ENCODE assay signal across 1 cellular context in the genomic region with DNA sequence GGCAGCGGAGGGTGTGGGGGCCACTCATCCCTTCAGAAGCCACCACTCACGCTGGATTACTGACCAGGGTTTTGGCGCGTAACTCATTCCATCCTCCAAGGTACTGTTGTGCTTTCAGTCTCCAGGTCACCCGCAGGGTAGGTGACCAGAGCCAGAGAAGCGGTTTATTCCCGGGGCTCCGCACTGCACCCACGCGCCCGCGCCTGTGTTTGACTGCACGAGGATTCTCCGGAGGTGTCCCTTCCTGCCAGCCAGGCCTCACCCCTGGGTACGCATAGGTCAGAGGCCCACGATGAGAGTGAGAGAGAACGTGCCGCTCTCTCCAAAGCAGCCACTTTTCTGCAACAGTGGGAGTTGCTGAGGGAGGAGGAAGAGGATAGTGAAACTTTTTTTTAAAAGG.
TF ChIP-seq lines count a peak whose summit lies in the region.

No MANE protein-coding gene starts in this region.

TF ChIP-seq in WTC11, 78 proteins besides CTCF, POLR2A, EP300 and RAD21 (continued from another document):
- TF ChIP-seq, protein P1, sequence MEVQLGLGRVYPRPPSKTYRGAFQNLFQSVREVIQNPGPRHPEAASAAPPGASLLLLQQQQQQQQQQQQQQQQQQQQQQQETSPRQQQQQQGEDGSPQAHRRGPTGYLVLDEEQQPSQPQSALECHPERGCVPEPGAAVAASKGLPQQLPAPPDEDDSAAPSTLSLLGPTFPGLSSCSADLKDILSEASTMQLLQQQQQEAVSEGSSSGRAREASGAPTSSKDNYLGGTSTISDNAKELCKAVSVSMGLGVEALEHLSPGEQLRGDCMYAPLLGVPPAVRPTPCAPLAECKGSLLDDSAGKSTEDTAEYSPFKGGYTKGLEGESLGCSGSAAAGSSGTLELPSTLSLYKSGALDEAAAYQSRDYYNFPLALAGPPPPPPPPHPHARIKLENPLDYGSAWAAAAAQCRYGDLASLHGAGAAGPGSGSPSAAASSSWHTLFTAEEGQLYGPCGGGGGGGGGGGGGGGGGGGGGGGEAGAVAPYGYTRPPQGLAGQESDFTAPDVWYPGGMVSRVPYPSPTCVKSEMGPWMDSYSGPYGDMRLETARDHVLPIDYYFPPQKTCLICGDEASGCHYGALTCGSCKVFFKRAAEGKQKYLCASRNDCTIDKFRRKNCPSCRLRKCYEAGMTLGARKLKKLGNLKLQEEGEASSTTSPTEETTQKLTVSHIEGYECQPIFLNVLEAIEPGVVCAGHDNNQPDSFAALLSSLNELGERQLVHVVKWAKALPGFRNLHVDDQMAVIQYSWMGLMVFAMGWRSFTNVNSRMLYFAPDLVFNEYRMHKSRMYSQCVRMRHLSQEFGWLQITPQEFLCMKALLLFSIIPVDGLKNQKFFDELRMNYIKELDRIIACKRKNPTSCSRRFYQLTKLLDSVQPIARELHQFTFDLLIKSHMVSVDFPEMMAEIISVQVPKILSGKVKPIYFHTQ (CRISPR knock-in tag; IDR thresholded peaks at IDR 0.05) = no peak
- TF ChIP-seq FOXP1 (CRISPR knock-in tag; IDR thresholded peaks at IDR 0.05; ENCODE audit: borderline replicate concordance) (no peak), NFYB (CRISPR knock-in tag; conservative IDR thresholded peaks at IDR 0.05; ENCODE audit: low read depth) (no peak), ESRRA (CRISPR knock-in tag; IDR thresholded peaks at IDR 0.05; ENCODE audit: borderline replicate concordance) (no peak), NFATC4 (CRISPR knock-in tag; IDR thresholded peaks at IDR 0.05) (no peak), CBFB (CRISPR knock-in tag; IDR thresholded peaks at IDR 0.05; ENCODE audit: low read depth) (no peak), CREM (CRISPR knock-in tag; IDR thresholded peaks at IDR 0.05) (no peak), JAZF1 (CRISPR knock-in tag; IDR thresholded peaks at IDR 0.05) (no peak)
- TF ChIP-seq, protein P2, sequence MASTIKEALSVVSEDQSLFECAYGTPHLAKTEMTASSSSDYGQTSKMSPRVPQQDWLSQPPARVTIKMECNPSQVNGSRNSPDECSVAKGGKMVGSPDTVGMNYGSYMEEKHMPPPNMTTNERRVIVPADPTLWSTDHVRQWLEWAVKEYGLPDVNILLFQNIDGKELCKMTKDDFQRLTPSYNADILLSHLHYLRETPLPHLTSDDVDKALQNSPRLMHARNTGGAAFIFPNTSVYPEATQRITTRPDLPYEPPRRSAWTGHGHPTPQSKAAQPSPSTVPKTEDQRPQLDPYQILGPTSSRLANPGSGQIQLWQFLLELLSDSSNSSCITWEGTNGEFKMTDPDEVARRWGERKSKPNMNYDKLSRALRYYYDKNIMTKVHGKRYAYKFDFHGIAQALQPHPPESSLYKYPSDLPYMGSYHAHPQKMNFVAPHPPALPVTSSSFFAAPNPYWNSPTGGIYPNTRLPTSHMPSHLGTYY (CRISPR knock-in tag; IDR thresholded peaks at IDR 0.05) = no peak
- TF ChIP-seq, protein P3, sequence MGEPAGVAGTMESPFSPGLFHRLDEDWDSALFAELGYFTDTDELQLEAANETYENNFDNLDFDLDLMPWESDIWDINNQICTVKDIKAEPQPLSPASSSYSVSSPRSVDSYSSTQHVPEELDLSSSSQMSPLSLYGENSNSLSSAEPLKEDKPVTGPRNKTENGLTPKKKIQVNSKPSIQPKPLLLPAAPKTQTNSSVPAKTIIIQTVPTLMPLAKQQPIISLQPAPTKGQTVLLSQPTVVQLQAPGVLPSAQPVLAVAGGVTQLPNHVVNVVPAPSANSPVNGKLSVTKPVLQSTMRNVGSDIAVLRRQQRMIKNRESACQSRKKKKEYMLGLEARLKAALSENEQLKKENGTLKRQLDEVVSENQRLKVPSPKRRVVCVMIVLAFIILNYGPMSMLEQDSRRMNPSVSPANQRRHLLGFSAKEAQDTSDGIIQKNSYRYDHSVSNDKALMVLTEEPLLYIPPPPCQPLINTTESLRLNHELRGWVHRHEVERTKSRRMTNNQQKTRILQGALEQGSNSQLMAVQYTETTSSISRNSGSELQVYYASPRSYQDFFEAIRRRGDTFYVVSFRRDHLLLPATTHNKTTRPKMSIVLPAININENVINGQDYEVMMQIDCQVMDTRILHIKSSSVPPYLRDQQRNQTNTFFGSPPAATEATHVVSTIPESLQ (CRISPR knock-in tag; IDR thresholded peaks at IDR 0.05) = no peak
- TF ChIP-seq, protein P4, sequence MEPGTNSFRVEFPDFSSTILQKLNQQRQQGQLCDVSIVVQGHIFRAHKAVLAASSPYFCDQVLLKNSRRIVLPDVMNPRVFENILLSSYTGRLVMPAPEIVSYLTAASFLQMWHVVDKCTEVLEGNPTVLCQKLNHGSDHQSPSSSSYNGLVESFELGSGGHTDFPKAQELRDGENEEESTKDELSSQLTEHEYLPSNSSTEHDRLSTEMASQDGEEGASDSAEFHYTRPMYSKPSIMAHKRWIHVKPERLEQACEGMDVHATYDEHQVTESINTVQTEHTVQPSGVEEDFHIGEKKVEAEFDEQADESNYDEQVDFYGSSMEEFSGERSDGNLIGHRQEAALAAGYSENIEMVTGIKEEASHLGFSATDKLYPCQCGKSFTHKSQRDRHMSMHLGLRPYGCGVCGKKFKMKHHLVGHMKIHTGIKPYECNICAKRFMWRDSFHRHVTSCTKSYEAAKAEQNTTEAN (CRISPR knock-in tag; IDR thresholded peaks at IDR 0.05) = no peak
- TF ChIP-seq, protein P5, sequence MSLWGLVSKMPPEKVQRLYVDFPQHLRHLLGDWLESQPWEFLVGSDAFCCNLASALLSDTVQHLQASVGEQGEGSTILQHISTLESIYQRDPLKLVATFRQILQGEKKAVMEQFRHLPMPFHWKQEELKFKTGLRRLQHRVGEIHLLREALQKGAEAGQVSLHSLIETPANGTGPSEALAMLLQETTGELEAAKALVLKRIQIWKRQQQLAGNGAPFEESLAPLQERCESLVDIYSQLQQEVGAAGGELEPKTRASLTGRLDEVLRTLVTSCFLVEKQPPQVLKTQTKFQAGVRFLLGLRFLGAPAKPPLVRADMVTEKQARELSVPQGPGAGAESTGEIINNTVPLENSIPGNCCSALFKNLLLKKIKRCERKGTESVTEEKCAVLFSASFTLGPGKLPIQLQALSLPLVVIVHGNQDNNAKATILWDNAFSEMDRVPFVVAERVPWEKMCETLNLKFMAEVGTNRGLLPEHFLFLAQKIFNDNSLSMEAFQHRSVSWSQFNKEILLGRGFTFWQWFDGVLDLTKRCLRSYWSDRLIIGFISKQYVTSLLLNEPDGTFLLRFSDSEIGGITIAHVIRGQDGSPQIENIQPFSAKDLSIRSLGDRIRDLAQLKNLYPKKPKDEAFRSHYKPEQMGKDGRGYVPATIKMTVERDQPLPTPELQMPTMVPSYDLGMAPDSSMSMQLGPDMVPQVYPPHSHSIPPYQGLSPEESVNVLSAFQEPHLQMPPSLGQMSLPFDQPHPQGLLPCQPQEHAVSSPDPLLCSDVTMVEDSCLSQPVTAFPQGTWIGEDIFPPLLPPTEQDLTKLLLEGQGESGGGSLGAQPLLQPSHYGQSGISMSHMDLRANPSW (CRISPR knock-in tag; conservative IDR thresholded peaks at IDR 0.05; ENCODE audit: low read depth) = no peak
